30 cellular contexts compared by ENCODE assay signal in the genomic region with DNA sequence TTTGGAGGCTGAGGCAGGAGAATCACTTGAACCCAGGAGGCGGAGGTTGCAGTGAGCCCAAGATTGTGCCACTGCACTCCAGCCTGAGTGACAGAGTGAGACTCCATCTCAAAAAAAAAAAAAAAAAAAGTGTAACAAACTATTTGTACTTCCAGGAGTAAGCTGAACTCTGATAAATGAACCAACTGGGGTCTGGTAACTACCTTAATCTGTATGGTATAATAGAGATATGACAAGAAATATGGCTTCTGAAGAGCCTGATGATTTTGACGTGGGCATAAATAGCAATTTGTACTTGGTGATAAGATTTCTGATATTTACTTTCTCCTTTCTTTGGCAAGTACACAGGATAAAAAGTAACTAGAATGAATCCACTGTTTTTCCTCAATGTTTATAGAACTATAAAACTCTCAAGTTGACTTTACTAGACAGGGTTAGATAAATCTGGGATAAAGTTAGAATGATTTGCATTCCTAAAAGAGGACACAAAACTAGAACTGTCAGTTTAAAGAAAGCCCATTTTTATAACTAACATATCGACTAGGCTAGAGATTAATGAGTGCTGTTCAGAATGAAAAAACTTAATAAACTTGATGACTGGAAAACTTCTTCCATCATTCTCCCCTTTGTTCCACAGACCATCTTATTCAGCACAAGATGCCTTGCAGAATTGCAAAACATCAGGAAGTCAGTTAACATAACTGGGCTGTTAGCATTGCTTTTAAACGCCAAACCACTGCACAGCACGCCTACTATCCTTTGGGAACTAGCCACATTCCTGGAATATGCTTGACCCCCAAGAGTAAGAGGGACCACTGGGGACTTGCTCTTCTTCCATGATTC. TPM values are rescaled to one million over a fixed set of nuclear protein-coding genes. Genes with fewer than 3 reads are reported as not detected.
A peak's percentile ranks its signal among the peaks of the same experiment; 100 is the strongest.
DNase-seq lines count a peak whose midpoint lies in the region; ATAC-seq and TF ChIP-seq lines count a peak whose summit lies in the region.
"Had no signal": no experiment of that assay in that cellular context is flagged by ENCODE, and none has a peak within 500 bp of the region (broad histone marks: within the 10 kb centered on the region; RNA-seq: fewer than 3 reads in every experiment).

No MANE protein-coding gene starts in this region.

- no peak overlapping the region for H2BK12ac ChIP-seq in mesenchymal stem cell (ENCODE audit: low read length in 2 of 2)

- H3K4me1 ChIP-seq in left ventricle myocardium inferior (peaks cover 14% of the 10 kb centered on the region), right atrium auricular region (no peaks in the 10 kb centered on the region), mesenchymal stem cell (ENCODE audit: control insufficient read depth, insufficient read depth, low read depth, low read length) (no peaks in the 10 kb centered on the region)
- H3K4me1 ChIP-seq: suprapubic skin, upper lobe of right lung had no signal

- no peak for TF ChIP-seq CTCF in left ventricle myocardium inferior (IDR thresholded peaks at IDR 0.05; ENCODE audit: borderline replicate concordance)
- no peak for TF ChIP-seq CTCF in right atrium auricular region (IDR thresholded peaks at IDR 0.05)
- no peak for TF ChIP-seq CTCF in WTC11 (IDR thresholded peaks at IDR 0.05)
- TF ChIP-seq CTCF in RWPE1 (conservative IDR thresholded peaks at IDR 0.05; ENCODE audit: low read depth): no peak

- no peak overlapping the region for H3K27ac Mint-ChIP-seq in WTC11
- no peak overlapping the region for H3K27ac Mint-ChIP-seq in activated T-helper 1 cell treated with anti-CD3 and anti-CD28 coated beads, Interleukin-12 subunit alpha, Interleukin-12 subunit beta, Interleukin-2, Interleukin-4 antibody, amounts not matched to agents 30 ng/mL and 10 ng/mL and 1 ng/mL, durations not matched to agents 14 hours and 24 hours and 36 hours
- H3K27ac Mint-ChIP-seq: activated CD4-positive, alpha-beta T cell treated with anti-CD3 and anti-CD28 coated beads, Interleukin-2, amount 10 ng/mL, durations not matched to agents 7 days and 5 days; B cell; CD8-positive, alpha-beta T cell; natural killer cell treated with Interleukin-12 subunit alpha and Interleukin-12 subunit beta and Interleukin-15 and Interleukin-18, amount 100 ng/mL, for 72 hours; T-helper 2 cell treated with Interferon-gamma antibody and Interleukin-4, amounts not matched to agents 5 μg/mL and 100 μg/mL, for 36 hours had no signal

- ATAC-seq in WTC11 (peak; percentile 43), GM18861 (IDR thresholded peaks at IDR 0.05; ENCODE audit: unreplicated experiment) (no peak)
- ATAC-seq: activated T-cell treated with anti-CD3 and anti-CD28 coated beads, Interleukin-2, amount 50 U/mL, for 4 hours; CD8-positive, alpha-beta T cell; natural killer cell treated with Interleukin-12 subunit alpha and Interleukin-12 subunit beta and Interleukin-15 and Interleukin-18, amount 100 ng/mL, for 72 hours; upper lobe of right lung had no signal

- no peak overlapping the region for H2AFZ ChIP-seq in mesenchymal stem cell (ENCODE audit: low read depth, low read length)

- H3K14ac ChIP-seq in mesenchymal stem cell (ENCODE audit: low read length in 2 of 2): no peak overlapping the region

- H3K36me3 Mint-ChIP-seq in WTC11: no peaks in the 10 kb centered on the region
- H3K36me3 Mint-ChIP-seq in activated T-helper 1 cell treated with anti-CD3 and anti-CD28 coated beads, Interleukin-12 subunit alpha, Interleukin-12 subunit beta, Interleukin-2, Interleukin-4 antibody, amounts not matched to agents 30 ng/mL and 10 ng/mL and 1 ng/mL, durations not matched to agents 14 hours and 24 hours and 36 hours (ENCODE audit: low read depth): no peaks in the 10 kb centered on the region
- H3K36me3 Mint-ChIP-seq: CD8-positive, alpha-beta T cell; natural killer cell treated with Interleukin-12 subunit alpha and Interleukin-12 subunit beta and Interleukin-15 and Interleukin-18, amount 100 ng/mL, for 72 hours had no signal

- H2BK5ac ChIP-seq in mesenchymal stem cell (ENCODE audit: low read depth, low read length, poor library complexity, severe bottlenecking): no peak overlapping the region

- CTCF ChIA-PET in WTC11 (lab: Charles Lee) (no interaction called here), RWPE1 (lab: Yijun Ruan, JAX) (no interaction called here)

- no peak overlapping the region for H3K18ac ChIP-seq in mesenchymal stem cell (ENCODE audit: low read depth in 1 of 2, low read length in 2 of 2)

- no peak overlapping the region for H3K4me3 Mint-ChIP-seq in WTC11
- no peak overlapping the region for H3K4me3 Mint-ChIP-seq in activated T-helper 1 cell treated with anti-CD3 and anti-CD28 coated beads, Interleukin-12 subunit alpha, Interleukin-12 subunit beta, Interleukin-2, Interleukin-4 antibody, amounts not matched to agents 30 ng/mL and 10 ng/mL and 1 ng/mL, durations not matched to agents 14 hours and 24 hours and 36 hours
- H3K4me3 Mint-ChIP-seq: activated CD4-positive, alpha-beta T cell treated with anti-CD3 and anti-CD28 coated beads, Interleukin-2, amount 10 ng/mL, durations not matched to agents 7 days and 5 days; activated T-cell treated with anti-CD3 and anti-CD28 coated beads, Interleukin-2, amount 50 U/mL, for 4 hours; B cell; CD8-positive, alpha-beta T cell; natural killer cell treated with Interleukin-12 subunit alpha and Interleukin-12 subunit beta and Interleukin-15 and Interleukin-18, amount 100 ng/mL, for 72 hours; T-helper 2 cell treated with Interferon-gamma antibody and Interleukin-4, amounts not matched to agents 5 μg/mL and 100 μg/mL, for 36 hours had no signal

- peaks cover 13% of the 10 kb centered on the region for H3K4me1 Mint-ChIP-seq in WTC11
- H3K4me1 Mint-ChIP-seq in activated T-helper 1 cell treated with anti-CD3 and anti-CD28 coated beads, Interleukin-12 subunit alpha, Interleukin-12 subunit beta, Interleukin-2, Interleukin-4 antibody, amounts not matched to agents 30 ng/mL and 10 ng/mL and 1 ng/mL, durations not matched to agents 14 hours and 24 hours and 36 hours (ENCODE audit: low read depth): no peaks in the 10 kb centered on the region
- H3K4me1 Mint-ChIP-seq: activated CD4-positive, alpha-beta T cell treated with anti-CD3 and anti-CD28 coated beads, Interleukin-2, amount 10 ng/mL, durations not matched to agents 7 days and 5 days; B cell had no signal

- H3K23ac ChIP-seq in mesenchymal stem cell (ENCODE audit: low read length in 2 of 2): no peak overlapping the region

- WGBS in mesenchymal stem cell: 66% methylated on average over 5 of the region's 5 CpGs

- no peak overlapping the region for H4K8ac ChIP-seq in mesenchymal stem cell (ENCODE audit: low read length)

- H3K27ac ChIP-seq in left ventricle myocardium inferior (replicated peaks) (peak overlapping the region; percentile 74), right atrium auricular region (no peak overlapping the region), mesenchymal stem cell (ENCODE audit: low read length, poor library complexity, severe bottlenecking) (no peak overlapping the region), RWPE1 (no peak overlapping the region)
- H3K27ac ChIP-seq: coronary artery, HL-60, KMS-11, suprapubic skin, upper lobe of right lung had no signal

- no peaks in the 10 kb centered on the region for H3K27me3 ChIP-seq in left ventricle myocardium inferior (ENCODE audit: low read depth)
- no peaks in the 10 kb centered on the region for H3K27me3 ChIP-seq in right atrium auricular region
- no peaks in the 10 kb centered on the region for H3K27me3 ChIP-seq in mesenchymal stem cell (ENCODE audit: control insufficient read depth in 1 of 2, insufficient read depth in 1 of 2, low read length in 2 of 2)
- H3K27me3 ChIP-seq: suprapubic skin, upper lobe of right lung had no signal

- no peaks in the 10 kb centered on the region for H3K27me3 Mint-ChIP-seq in WTC11 (ENCODE audit: low read depth)
- peaks cover 8% of the 10 kb centered on the region for H3K27me3 Mint-ChIP-seq in activated T-helper 1 cell treated with anti-CD3 and anti-CD28 coated beads, Interleukin-12 subunit alpha, Interleukin-12 subunit beta, Interleukin-2, Interleukin-4 antibody, amounts not matched to agents 30 ng/mL and 10 ng/mL and 1 ng/mL, durations not matched to agents 14 hours and 24 hours and 36 hours (ENCODE audit: insufficient read depth)
- H3K27me3 Mint-ChIP-seq: activated CD4-positive, alpha-beta T cell treated with anti-CD3 and anti-CD28 coated beads, Interleukin-2, amount 10 ng/mL, durations not matched to agents 7 days and 5 days; natural killer cell treated with Interleukin-12 subunit alpha and Interleukin-12 subunit beta and Interleukin-15 and Interleukin-18, amount 100 ng/mL, for 72 hours had no signal

- no peaks in the 10 kb centered on the region for H3K9me3 ChIP-seq in left ventricle myocardium inferior (replicated peaks)
- no peaks in the 10 kb centered on the region for H3K9me3 ChIP-seq in right atrium auricular region
- no peaks in the 10 kb centered on the region for H3K9me3 ChIP-seq in mesenchymal stem cell (ENCODE audit: control insufficient read depth, low read length)
- H3K9me3 ChIP-seq: suprapubic skin, upper lobe of right lung had no signal

- H3K9me3 Mint-ChIP-seq in WTC11: no peaks in the 10 kb centered on the region
- no peaks in the 10 kb centered on the region for H3K9me3 Mint-ChIP-seq in activated T-helper 1 cell treated with anti-CD3 and anti-CD28 coated beads, Interleukin-12 subunit alpha, Interleukin-12 subunit beta, Interleukin-2, Interleukin-4 antibody, amounts not matched to agents 30 ng/mL and 10 ng/mL and 1 ng/mL, durations not matched to agents 14 hours and 24 hours and 36 hours
- H3K9me3 Mint-ChIP-seq: activated CD4-positive, alpha-beta T cell treated with anti-CD3 and anti-CD28 coated beads, Interleukin-2, amount 10 ng/mL, durations not matched to agents 7 days and 5 days; activated T-cell treated with anti-CD3 and anti-CD28 coated beads, Interleukin-2, amount 50 U/mL, for 4 hours; CD8-positive, alpha-beta T cell; natural killer cell treated with Interleukin-12 subunit alpha and Interleukin-12 subunit beta and Interleukin-15 and Interleukin-18, amount 100 ng/mL, for 72 hours; T-helper 2 cell treated with Interferon-gamma antibody and Interleukin-4, amounts not matched to agents 5 μg/mL and 100 μg/mL, for 36 hours had no signal

- DNase-seq in left ventricle myocardium inferior (no peak), right atrium auricular region (ENCODE audit: low spot score) (no peak), WTC11 (ENCODE audit: low spot score) (no peak), mesenchymal stem cell (peak; percentile 7), RWPE1 (ENCODE audit: low spot score) (no peak), activated T-cell treated with anti-CD3 and anti-CD28 coated beads for 4 hours (no peak)
- no peak for DNase-seq in activated T-helper 1 cell treated with anti-CD3 and anti-CD28 coated beads, Interleukin-12 subunit alpha, Interleukin-12 subunit beta, Interleukin-2, Interleukin-4 antibody, amounts not matched to agents 30 ng/mL and 10 ng/mL and 1 ng/mL, durations not matched to agents 14 hours and 24 hours and 36 hours (ENCODE audit: low spot score)
- DNase-seq: activated CD4-positive, alpha-beta T cell treated with anti-CD3 and anti-CD28 coated beads, Interleukin-2, amount 10 ng/mL, durations not matched to agents 7 days and 5 days; activated gamma-delta T cell treated with Interleukin-2 at 50 U/mL for 16 hours; activated T-cell treated with anti-CD3 and anti-CD28 coated beads, Interleukin-2, amount 50 U/mL, for 4 hours; CD8-positive, alpha-beta T cell; DMS 273 treated with DMSO at 0.1 percent for 48 hours; effector memory CD4-positive, alpha-beta T cell; glutamatergic neuron; NCI-H1436; NCI-H2081; NCI-H2227 treated with DMSO at 0.1 percent for 48 hours; NCI-H526 treated with DMSO at 0.1 percent for 48 hours; NK-92 treated with Interleukin-12 subunit alpha and Interleukin-12 subunit beta, amount 100 ng/mL, for 24 hours; Right ventricle myocardium superior; stimulated activated naive CD4-positive, alpha-beta T cell; upper lobe of right lung had no signal

- intact Hi-C loops in left ventricle myocardium inferior (cut with micrococcal nuclease): no loop called here
- intact Hi-C loops in activated T-helper 1 cell treated with anti-CD3 and anti-CD28 coated beads, Interleukin-12 subunit alpha, Interleukin-12 subunit beta, Interleukin-2, Interleukin-4 antibody, amounts not matched to agents 30 ng/mL and 10 ng/mL and 1 ng/mL, durations not matched to agents 14 hours and 24 hours and 36 hours (cut with micrococcal nuclease): no loop called here

- no peak overlapping the region for H2BK120ac ChIP-seq in mesenchymal stem cell (ENCODE audit: low read depth, low read length)

- no peak overlapping the region for H3K9ac ChIP-seq in mesenchymal stem cell (ENCODE audit: low read length)
- H3K9ac ChIP-seq: KMS-11 had no signal

- POLR2A ChIA-PET in WTC11 (lab: Charles Lee) (no interaction called here), RWPE1 (lab: Yijun Ruan, JAX; ENCODE audit: low non-redundant PET) (no interaction called here)

- H3K4ac ChIP-seq in mesenchymal stem cell (ENCODE audit: low read depth in 1 of 2, low read length in 2 of 2): no peak overlapping the region

- no peak overlapping the region for H4K91ac ChIP-seq in mesenchymal stem cell (ENCODE audit: low read length)

- H3K79me1 ChIP-seq in mesenchymal stem cell (replicated peaks; ENCODE audit: low read length, poor library complexity, severe bottlenecking): no peaks in the 10 kb centered on the region

- no peak overlapping the region for H2AK5ac ChIP-seq in mesenchymal stem cell (ENCODE audit: low read length, severe bottlenecking)

- H3K36me3 ChIP-seq in left ventricle myocardium inferior (no peaks in the 10 kb centered on the region), right atrium auricular region (no peaks in the 10 kb centered on the region), mesenchymal stem cell (ENCODE audit: control insufficient read depth in 1 of 2, insufficient read depth in 2 of 2, low read depth in 1 of 2, low read length in 2 of 2) (no peaks in the 10 kb centered on the region)
- H3K36me3 ChIP-seq: suprapubic skin, upper lobe of right lung had no signal

- H3K4me2 ChIP-seq in mesenchymal stem cell (ENCODE audit: low read length, poor library complexity, severe bottlenecking): no peak overlapping the region
- H3K4me2 ChIP-seq: KMS-11 had no signal

- H2BK15ac ChIP-seq in mesenchymal stem cell (ENCODE audit: low read depth, poor library complexity, severe bottlenecking): no peak overlapping the region

- H3K4me3 ChIP-seq in left ventricle myocardium inferior (no peak overlapping the region), right atrium auricular region (no peak overlapping the region), mesenchymal stem cell (ENCODE audit: insufficient read depth in 1 of 2, low read depth in 1 of 2, low read length in 2 of 2) (no peak overlapping the region)
- H3K4me3 ChIP-seq: coronary artery, suprapubic skin, upper lobe of right lung had no signal

RNA-seq across cellular contexts. Expression of a gene that starts 51.5 kb away (rescaled TPM):
- total RNA-seq in left ventricle myocardium inferior (1.4 TPM), right atrium auricular region (under 1 TPM in 1 of 2 donors, not detected in 1; 0.63 TPM), WTC11 (2021) (4.5 to 5.0 TPM (median 4.6 TPM) in 3 replicates)
- polyA plus RNA-seq in mesenchymal stem cell (2013, experiment 1 of 2): 0.18 TPM
- 0.15 TPM for polyA plus RNA-seq in mesenchymal stem cell (2013, experiment 2 of 2)
- total RNA-seq in activated T-helper 1 cell treated with anti-CD3 and anti-CD28 coated beads, Interleukin-12 subunit alpha, Interleukin-12 subunit beta, Interleukin-2, Interleukin-4 antibody, amounts not matched to agents 30 ng/mL and 10 ng/mL and 1 ng/mL, durations not matched to agents 14 hours and 24 hours and 36 hours: 56.8 and 57.8 TPM in 2 replicates
- total RNA-seq: B cell had no signal
